ENCODE assay signal across 1 cellular context in the genomic region with DNA sequence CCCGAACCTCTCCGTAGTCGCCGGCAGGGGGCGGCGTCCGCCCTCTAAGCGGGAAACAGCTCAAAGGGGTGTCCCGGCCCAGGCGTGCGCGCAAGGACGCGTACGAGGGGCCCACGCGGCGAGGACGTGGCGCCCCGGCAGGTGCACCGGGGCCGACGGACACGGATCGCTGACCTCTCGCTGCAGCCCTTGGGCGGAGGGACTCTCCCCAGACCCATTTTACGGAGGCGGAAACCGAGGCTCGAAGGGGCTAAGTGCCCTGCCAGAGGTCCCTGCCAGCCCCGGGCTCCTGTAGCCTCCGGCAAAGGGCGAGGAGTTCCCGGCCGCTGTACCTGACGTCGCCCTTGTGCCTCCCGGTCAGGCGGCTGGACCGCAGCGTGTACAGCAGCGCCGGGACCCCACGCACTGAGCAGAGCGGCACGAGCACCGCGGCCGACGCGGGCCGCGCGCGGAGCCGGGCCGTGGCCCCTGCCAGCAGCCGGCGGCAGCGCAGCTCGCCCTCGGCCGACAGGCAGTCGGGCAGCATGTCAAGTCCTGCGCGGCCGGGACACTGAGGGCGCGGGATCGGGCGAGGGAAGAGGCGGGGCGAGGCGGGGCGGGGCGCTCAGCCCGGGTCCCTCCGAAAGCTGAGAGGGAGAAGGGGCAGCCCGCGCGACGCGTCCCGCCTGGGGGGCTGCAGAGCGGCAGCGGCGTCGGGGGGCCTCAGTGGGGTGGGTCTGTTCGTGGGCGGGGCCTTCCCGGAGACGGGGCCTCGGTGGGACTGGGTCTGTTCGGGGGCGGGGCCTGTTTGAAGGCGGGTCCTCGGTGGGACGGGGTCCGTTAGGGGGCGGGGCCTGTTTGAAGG.
A peak's percentile ranks its signal among the peaks of the same experiment; 100 is the strongest.
TF ChIP-seq lines count a peak whose summit lies in the region.

A gene with protein sequence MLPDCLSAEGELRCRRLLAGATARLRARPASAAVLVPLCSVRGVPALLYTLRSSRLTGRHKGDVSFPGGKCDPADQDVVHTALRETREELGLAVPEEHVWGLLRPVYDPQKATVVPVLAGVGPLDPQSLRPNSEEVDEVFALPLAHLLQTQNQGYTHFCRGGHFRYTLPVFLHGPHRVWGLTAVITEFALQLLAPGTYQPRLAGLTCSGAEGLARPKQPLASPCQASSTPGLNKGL (minus strand): TSS at position 552 of the 844 bp plus-strand sequence. CDS start 26 bp downstream, at position 526.

TF ChIP-seq in HepG2, 621 proteins besides CTCF, POLR2A, EP300 and RAD21 (continued from another document and continues in another):
- TF ChIP-seq NKX3-1 (CRISPR knock-in tag; IDR thresholded peaks at IDR 0.05): peak; percentile 65; the same call in 1 of the 2 replicates
- no peak for TF ChIP-seq ZNF337 (CRISPR knock-in tag; IDR thresholded peaks at IDR 0.05; ENCODE audit: borderline replicate concordance, low read depth)
- TF ChIP-seq GATAD1 (CRISPR knock-in tag; IDR thresholded peaks at IDR 0.05): peak; percentile 52; the same call in 1 of the 2 replicates
- peak; percentile 77 for TF ChIP-seq CBX1 (IDR thresholded peaks at IDR 0.05; ENCODE audit: low read depth)
- TF ChIP-seq ZNF484 (CRISPR knock-in tag; IDR thresholded peaks at IDR 0.05; ENCODE audit: borderline replicate concordance, low read depth): no peak
- TF ChIP-seq, protein P1, sequence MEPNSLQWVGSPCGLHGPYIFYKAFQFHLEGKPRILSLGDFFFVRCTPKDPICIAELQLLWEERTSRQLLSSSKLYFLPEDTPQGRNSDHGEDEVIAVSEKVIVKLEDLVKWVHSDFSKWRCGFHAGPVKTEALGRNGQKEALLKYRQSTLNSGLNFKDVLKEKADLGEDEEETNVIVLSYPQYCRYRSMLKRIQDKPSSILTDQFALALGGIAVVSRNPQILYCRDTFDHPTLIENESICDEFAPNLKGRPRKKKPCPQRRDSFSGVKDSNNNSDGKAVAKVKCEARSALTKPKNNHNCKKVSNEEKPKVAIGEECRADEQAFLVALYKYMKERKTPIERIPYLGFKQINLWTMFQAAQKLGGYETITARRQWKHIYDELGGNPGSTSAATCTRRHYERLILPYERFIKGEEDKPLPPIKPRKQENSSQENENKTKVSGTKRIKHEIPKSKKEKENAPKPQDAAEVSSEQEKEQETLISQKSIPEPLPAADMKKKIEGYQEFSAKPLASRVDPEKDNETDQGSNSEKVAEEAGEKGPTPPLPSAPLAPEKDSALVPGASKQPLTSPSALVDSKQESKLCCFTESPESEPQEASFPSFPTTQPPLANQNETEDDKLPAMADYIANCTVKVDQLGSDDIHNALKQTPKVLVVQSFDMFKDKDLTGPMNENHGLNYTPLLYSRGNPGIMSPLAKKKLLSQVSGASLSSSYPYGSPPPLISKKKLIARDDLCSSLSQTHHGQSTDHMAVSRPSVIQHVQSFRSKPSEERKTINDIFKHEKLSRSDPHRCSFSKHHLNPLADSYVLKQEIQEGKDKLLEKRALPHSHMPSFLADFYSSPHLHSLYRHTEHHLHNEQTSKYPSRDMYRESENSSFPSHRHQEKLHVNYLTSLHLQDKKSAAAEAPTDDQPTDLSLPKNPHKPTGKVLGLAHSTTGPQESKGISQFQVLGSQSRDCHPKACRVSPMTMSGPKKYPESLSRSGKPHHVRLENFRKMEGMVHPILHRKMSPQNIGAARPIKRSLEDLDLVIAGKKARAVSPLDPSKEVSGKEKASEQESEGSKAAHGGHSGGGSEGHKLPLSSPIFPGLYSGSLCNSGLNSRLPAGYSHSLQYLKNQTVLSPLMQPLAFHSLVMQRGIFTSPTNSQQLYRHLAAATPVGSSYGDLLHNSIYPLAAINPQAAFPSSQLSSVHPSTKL (CRISPR knock-in tag; IDR thresholded peaks at IDR 0.05): no peak; the same call in 1 of the 2 replicates
- no peak for TF ChIP-seq FOXA1 (IDR thresholded peaks at IDR 0.05)
- TF ChIP-seq FOXA1 (CRISPR knock-in tag; IDR thresholded peaks at IDR 0.05): no peak
- TF ChIP-seq MIER2 (CRISPR knock-in tag; IDR thresholded peaks at IDR 0.05): no peak
- TF ChIP-seq HNRNPLL (IDR thresholded peaks at IDR 0.05; ENCODE audit: low read depth, low read length, poor library complexity, severe bottlenecking): peak; percentile 14
- TF ChIP-seq ZNF460 (CRISPR knock-in tag; IDR thresholded peaks at IDR 0.05; ENCODE audit: borderline replicate concordance): no peak
- 0 out of 2 replicates have a peak, but pooled peaks have one; percentile 66 for TF ChIP-seq ZNF501 (CRISPR knock-in tag; IDR thresholded peaks at IDR 0.05)
- no peak for TF ChIP-seq RFXAP (CRISPR knock-in tag; IDR thresholded peaks at IDR 0.05; ENCODE audit: borderline replicate concordance)
- TF ChIP-seq, protein P2, sequence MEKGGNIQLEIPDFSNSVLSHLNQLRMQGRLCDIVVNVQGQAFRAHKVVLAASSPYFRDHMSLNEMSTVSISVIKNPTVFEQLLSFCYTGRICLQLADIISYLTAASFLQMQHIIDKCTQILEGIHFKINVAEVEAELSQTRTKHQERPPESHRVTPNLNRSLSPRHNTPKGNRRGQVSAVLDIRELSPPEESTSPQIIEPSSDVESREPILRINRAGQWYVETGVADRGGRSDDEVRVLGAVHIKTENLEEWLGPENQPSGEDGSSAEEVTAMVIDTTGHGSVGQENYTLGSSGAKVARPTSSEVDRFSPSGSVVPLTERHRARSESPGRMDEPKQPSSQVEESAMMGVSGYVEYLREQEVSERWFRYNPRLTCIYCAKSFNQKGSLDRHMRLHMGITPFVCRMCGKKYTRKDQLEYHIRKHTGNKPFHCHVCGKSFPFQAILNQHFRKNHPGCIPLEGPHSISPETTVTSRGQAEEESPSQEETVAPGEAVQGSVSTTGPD (CRISPR knock-in tag; IDR thresholded peaks at IDR 0.05): no peak
- no peak for TF ChIP-seq ZC3H4 (CRISPR knock-in tag; IDR thresholded peaks at IDR 0.05; ENCODE audit: borderline replicate concordance)
- no peak; the same call in 1 of the 2 replicates for TF ChIP-seq ZMAT3 (CRISPR knock-in tag; conservative IDR thresholded peaks at IDR 0.05)
- TF ChIP-seq KAT8 (CRISPR knock-in tag; IDR thresholded peaks at IDR 0.05): peak; percentile 54; the same call in 1 of the 2 replicates
- no peak for TF ChIP-seq PHF5A (CRISPR knock-in tag; IDR thresholded peaks at IDR 0.05; ENCODE audit: low read depth, unreplicated experiment)
- TF ChIP-seq, protein P3, sequence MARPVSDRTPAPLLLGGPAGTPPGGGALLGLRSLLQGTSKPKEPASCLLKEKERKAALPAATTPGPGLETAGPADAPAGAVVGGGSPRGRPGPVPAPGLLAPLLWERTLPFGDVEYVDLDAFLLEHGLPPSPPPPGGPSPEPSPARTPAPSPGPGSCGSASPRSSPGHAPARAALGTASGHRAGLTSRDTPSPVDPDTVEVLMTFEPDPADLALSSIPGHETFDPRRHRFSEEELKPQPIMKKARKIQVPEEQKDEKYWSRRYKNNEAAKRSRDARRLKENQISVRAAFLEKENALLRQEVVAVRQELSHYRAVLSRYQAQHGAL (CRISPR knock-in tag; IDR thresholded peaks at IDR 0.05; ENCODE audit: not compliant biosample characterization): no peak
- no peak for TF ChIP-seq SRSF9 (IDR thresholded peaks at IDR 0.05; ENCODE audit: borderline replicate concordance, insufficient read depth, low read depth, low read length, poor library complexity, severe bottlenecking)
- TF ChIP-seq, protein P4, sequence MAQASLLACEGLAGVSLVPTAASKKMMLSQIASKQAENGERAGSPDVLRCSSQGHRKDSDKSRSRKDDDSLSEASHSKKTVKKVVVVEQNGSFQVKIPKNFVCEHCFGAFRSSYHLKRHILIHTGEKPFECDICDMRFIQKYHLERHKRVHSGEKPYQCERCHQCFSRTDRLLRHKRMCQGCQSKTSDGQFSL (CRISPR knock-in tag; IDR thresholded peaks at IDR 0.05): no peak
- TF ChIP-seq, protein P5, sequence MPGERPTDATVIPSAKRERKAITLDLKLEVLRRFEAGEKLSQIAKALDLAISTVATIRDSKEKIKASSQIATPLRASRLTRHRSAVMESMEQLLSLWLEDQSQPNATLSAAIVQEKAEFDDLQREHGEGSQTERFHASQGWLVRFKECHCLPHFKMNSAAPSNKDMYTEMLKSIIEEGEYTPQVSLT (CRISPR knock-in tag; IDR thresholded peaks at IDR 0.05; ENCODE audit: borderline replicate concordance, low read depth): no peak; the same call in 1 of the 2 replicates
- no peak for TF ChIP-seq ZFP62 (CRISPR knock-in tag; IDR thresholded peaks at IDR 0.05)
- no peak for TF ChIP-seq SMYD3 (CRISPR knock-in tag; IDR thresholded peaks at IDR 0.05)
- no peak for TF ChIP-seq SRSF1 (optimal IDR thresholded peaks at IDR 0.05; ENCODE audit: low read depth, low read length)
- TF ChIP-seq, protein P6, sequence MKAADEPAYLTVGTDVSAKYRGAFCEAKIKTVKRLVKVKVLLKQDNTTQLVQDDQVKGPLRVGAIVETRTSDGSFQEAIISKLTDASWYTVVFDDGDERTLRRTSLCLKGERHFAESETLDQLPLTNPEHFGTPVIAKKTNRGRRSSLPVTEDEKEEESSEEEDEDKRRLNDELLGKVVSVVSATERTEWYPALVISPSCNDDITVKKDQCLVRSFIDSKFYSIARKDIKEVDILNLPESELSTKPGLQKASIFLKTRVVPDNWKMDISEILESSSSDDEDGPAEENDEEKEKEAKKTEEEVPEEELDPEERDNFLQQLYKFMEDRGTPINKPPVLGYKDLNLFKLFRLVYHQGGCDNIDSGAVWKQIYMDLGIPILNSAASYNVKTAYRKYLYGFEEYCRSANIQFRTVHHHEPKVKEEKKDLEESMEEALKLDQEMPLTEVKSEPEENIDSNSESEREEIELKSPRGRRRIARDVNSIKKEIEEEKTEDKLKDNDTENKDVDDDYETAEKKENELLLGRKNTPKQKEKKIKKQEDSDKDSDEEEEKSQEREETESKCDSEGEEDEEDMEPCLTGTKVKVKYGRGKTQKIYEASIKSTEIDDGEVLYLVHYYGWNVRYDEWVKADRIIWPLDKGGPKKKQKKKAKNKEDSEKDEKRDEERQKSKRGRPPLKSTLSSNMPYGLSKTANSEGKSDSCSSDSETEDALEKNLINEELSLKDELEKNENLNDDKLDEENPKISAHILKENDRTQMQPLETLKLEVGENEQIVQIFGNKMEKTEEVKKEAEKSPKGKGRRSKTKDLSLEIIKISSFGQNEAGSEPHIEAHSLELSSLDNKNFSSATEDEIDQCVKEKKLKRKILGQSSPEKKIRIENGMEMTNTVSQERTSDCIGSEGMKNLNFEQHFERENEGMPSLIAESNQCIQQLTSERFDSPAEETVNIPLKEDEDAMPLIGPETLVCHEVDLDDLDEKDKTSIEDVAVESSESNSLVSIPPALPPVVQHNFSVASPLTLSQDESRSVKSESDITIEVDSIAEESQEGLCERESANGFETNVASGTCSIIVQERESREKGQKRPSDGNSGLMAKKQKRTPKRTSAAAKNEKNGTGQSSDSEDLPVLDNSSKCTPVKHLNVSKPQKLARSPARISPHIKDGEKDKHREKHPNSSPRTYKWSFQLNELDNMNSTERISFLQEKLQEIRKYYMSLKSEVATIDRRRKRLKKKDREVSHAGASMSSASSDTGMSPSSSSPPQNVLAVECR (CRISPR knock-in tag; IDR thresholded peaks at IDR 0.05; ENCODE audit: borderline replicate concordance): peak; percentile 36; the same call in 1 of the 2 replicates
- TF ChIP-seq, protein P7, sequence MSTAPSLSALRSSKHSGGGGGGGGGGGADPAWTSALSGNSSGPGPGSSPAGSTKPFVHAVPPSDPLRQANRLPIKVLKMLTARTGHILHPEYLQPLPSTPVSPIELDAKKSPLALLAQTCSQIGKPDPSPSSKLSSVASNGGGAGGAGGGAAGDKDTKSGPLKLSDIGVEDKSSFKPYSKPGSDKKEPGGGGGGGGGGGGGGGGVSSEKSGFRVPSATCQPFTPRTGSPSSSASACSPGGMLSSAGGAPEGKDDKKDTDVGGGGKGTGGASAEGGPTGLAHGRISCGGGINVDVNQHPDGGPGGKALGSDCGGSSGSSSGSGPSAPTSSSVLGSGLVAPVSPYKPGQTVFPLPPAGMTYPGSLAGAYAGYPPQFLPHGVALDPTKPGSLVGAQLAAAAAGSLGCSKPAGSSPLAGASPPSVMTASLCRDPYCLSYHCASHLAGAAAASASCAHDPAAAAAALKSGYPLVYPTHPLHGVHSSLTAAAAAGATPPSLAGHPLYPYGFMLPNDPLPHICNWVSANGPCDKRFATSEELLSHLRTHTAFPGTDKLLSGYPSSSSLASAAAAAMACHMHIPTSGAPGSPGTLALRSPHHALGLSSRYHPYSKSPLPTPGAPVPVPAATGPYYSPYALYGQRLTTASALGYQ (CRISPR knock-in tag; IDR thresholded peaks at IDR 0.05): no peak
- TF ChIP-seq ZFP36L2 (CRISPR knock-in tag; IDR thresholded peaks at IDR 0.05): 0 out of 2 replicates have a peak, but pooled peaks have one; percentile 34
- TF ChIP-seq, protein P8, sequence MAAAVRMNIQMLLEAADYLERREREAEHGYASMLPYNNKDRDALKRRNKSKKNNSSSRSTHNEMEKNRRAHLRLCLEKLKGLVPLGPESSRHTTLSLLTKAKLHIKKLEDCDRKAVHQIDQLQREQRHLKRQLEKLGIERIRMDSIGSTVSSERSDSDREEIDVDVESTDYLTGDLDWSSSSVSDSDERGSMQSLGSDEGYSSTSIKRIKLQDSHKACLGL (CRISPR knock-in tag; IDR thresholded peaks at IDR 0.05): peak; percentile 81
- peak; percentile 80 for TF ChIP-seq HDAC2 (CRISPR knock-in tag; IDR thresholded peaks at IDR 0.05)
- TF ChIP-seq, protein P9, sequence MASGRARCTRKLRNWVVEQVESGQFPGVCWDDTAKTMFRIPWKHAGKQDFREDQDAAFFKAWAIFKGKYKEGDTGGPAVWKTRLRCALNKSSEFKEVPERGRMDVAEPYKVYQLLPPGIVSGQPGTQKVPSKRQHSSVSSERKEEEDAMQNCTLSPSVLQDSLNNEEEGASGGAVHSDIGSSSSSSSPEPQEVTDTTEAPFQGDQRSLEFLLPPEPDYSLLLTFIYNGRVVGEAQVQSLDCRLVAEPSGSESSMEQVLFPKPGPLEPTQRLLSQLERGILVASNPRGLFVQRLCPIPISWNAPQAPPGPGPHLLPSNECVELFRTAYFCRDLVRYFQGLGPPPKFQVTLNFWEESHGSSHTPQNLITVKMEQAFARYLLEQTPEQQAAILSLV (CRISPR knock-in tag; IDR thresholded peaks at IDR 0.05; ENCODE audit: borderline replicate concordance): peak; percentile 58; the same call in 1 of the 2 replicates
- no peak for TF ChIP-seq ZNF251 (CRISPR knock-in tag; IDR thresholded peaks at IDR 0.05)
- TF ChIP-seq, protein P10, sequence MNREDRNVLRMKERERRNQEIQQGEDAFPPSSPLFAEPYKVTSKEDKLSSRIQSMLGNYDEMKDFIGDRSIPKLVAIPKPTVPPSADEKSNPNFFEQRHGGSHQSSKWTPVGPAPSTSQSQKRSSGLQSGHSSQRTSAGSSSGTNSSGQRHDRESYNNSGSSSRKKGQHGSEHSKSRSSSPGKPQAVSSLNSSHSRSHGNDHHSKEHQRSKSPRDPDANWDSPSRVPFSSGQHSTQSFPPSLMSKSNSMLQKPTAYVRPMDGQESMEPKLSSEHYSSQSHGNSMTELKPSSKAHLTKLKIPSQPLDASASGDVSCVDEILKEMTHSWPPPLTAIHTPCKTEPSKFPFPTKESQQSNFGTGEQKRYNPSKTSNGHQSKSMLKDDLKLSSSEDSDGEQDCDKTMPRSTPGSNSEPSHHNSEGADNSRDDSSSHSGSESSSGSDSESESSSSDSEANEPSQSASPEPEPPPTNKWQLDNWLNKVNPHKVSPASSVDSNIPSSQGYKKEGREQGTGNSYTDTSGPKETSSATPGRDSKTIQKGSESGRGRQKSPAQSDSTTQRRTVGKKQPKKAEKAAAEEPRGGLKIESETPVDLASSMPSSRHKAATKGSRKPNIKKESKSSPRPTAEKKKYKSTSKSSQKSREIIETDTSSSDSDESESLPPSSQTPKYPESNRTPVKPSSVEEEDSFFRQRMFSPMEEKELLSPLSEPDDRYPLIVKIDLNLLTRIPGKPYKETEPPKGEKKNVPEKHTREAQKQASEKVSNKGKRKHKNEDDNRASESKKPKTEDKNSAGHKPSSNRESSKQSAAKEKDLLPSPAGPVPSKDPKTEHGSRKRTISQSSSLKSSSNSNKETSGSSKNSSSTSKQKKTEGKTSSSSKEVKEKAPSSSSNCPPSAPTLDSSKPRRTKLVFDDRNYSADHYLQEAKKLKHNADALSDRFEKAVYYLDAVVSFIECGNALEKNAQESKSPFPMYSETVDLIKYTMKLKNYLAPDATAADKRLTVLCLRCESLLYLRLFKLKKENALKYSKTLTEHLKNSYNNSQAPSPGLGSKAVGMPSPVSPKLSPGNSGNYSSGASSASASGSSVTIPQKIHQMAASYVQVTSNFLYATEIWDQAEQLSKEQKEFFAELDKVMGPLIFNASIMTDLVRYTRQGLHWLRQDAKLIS (CRISPR knock-in tag; IDR thresholded peaks at IDR 0.05): no peak
- TF ChIP-seq ZNF615 (CRISPR knock-in tag; IDR thresholded peaks at IDR 0.05; ENCODE audit: borderline replicate concordance): no peak
